ENCODE assay signal across 9 cellular contexts in the genomic region with DNA sequence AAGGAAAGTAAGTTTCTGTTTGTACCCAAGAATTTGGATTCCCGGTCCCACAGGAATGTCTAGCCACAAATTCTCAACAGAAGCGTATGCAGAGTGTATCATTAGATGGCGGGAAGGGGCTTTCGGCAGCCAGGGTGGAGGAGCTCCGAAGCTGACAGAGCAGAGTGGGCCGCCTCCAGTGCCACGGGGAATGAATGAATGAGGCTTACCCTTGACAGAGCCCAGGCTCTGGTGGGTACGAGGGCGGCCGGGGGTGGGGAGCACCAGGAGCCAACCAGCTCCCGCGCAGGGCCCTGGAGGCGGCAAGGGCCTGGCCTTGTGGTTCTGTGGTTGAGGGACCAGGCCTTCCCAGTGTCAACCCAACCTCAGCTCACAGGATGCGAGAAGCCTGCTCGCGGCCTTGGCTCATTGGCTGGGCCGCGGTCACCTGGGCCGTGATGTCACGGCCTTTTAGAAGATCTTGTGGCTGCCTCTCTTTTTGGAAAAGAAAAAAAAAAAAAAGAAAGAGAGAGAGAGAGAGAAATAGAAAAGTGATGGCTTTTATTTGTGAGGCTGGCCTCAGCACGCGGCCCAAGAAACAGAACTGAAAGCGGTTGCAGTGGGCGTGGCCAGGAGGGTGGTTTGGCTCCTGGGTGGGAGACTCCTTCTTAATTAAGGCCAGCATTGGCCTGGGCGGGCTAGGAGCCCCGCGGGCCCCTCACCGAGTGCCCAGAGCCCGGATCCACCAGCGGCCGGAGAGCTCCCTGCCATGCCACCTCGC. TPM values are rescaled to one million over a fixed set of nuclear protein-coding genes. Genes with fewer than 3 reads are reported as not detected.
DNase-seq lines count a peak whose midpoint lies in the region; ATAC-seq, FAIRE-seq and TF ChIP-seq lines count a peak whose summit lies in the region.
"Had no signal": no experiment of that assay in that cellular context is flagged by ENCODE, and none has a peak within 500 bp of the region (broad histone marks: within the 10 kb centered on the region; RNA-seq: fewer than 3 reads in every experiment).

No MANE protein-coding gene starts in this region.

- H2BK15ac ChIP-seq in H9 (ENCODE audit: low read depth, low read length) = no peak overlapping the region

- H3K4me1 ChIP-seq in H9 (ENCODE audit: insufficient read depth, low read length) = no peaks in the 10 kb centered on the region
- no peaks in the 10 kb centered on the region for H3K4me1 ChIP-seq in vagina
- H3K4me1 ChIP-seq in uterus = no peaks in the 10 kb centered on the region

- H3K4me1 Mint-ChIP-seq in H9 (peaks cover 2 to 9% of the 10 kb centered on the region in 2 experiments), natural killer cell (peaks cover 23 to 34% of the 10 kb centered on the region in 2 donors)
- peaks cover 31% of the 10 kb centered on the region for H3K4me1 Mint-ChIP-seq in activated T-helper 17 cell treated with anti-CD3 and anti-CD28 coated beads, Interleukin-2, amount 50 U/mL, for 72 hours

- no peak overlapping the region for H3K23ac ChIP-seq in H9 (ENCODE audit: insufficient read length, low read depth, low read length)

- H3K27me3 ChIP-seq in H9 (ENCODE audit: insufficient read depth, low read length) (no peaks in the 10 kb centered on the region), vagina (no peaks in the 10 kb centered on the region), uterus (no peaks in the 10 kb centered on the region)

- H3K79me1 ChIP-seq in H9 (ENCODE audit: insufficient read depth, low read depth, low read length, poor library complexity, severe bottlenecking) = no peaks in the 10 kb centered on the region

- H2BK120ac ChIP-seq in H9 (ENCODE audit: low read depth, low read length, poor library complexity, severe bottlenecking) = no peak overlapping the region

- no peak overlapping the region for H3T11ph ChIP-seq in H9 (ENCODE audit: low read length)

- DNase-seq in GM12892 (ENCODE audit: insufficient read length) (peak; percentile 84), H9 (peak; percentile 44), NK-92 (lab: John Stamatoyannopoulos, UW; ENCODE audit: unreplicated experiment) (peak; percentile 55), natural killer cell (peak; percentile 87), vagina (ENCODE audit: extremely low spot score in 2 of 2) (no peak), RKO (ENCODE audit: low spot score) (no peak), uterus (no peak)

- H3K27ac Mint-ChIP-seq in H9 (0 out of 7 replicates have a peak overlapping the region, but pooled peaks of 1 of the 3 experiments have one; percentile 14), natural killer cell (peak overlapping the region; percentile 91 to 93)
- H3K27ac Mint-ChIP-seq in activated T-helper 17 cell treated with anti-CD3 and anti-CD28 coated beads, Interleukin-2, amount 50 U/mL, for 72 hours = peak overlapping the region; percentile 97

- ATAC-seq in activated T-helper 17 cell treated with anti-CD3 and anti-CD28 coated beads, Interleukin-2, amount 50 U/mL, for 72 hours (replicated peaks) = peak; percentile 76
- ATAC-seq in natural killer cell = peak; percentile 79 to 95 (median 91)

- no peaks in the 10 kb centered on the region for H3K79me2 ChIP-seq in H9 (ENCODE audit: insufficient read depth, low read length)

- no peak overlapping the region for H3K56ac ChIP-seq in H9 (ENCODE audit: insufficient read length, low read depth, low read length)

- peaks cover 7% of the 10 kb centered on the region for H3K27me3 Mint-ChIP-seq in H9 (ENCODE audit: low read depth)
- H3K27me3 Mint-ChIP-seq in activated T-helper 17 cell treated with anti-CD3 and anti-CD28 coated beads, Interleukin-2, amount 50 U/mL, for 72 hours = no peaks in the 10 kb centered on the region
- H3K27me3 Mint-ChIP-seq in natural killer cell (ENCODE audit: low read depth in 2 of 2) = peaks cover 10 to 22% of the 10 kb centered on the region in 2 donors

- H2AK5ac ChIP-seq in H9 (ENCODE audit: insufficient read length, low read length) = no peak overlapping the region

- no peak overlapping the region for H3K4me3 ChIP-seq in vagina
- H3K4me3 ChIP-seq in uterus = no peak overlapping the region

- H3K36me3 Mint-ChIP-seq in H9 (ENCODE audit: insufficient read depth in 1 of 3, low read depth in 3 of 3) = no peaks in the 10 kb centered on the region
- peaks cover 54% of the 10 kb centered on the region for H3K36me3 Mint-ChIP-seq in activated T-helper 17 cell treated with anti-CD3 and anti-CD28 coated beads, Interleukin-2, amount 50 U/mL, for 72 hours (ENCODE audit: low read depth)
- no peaks in the 10 kb centered on the region for H3K36me3 Mint-ChIP-seq in natural killer cell

- H2AFZ ChIP-seq in H9 (ENCODE audit: low read length) = no peak overlapping the region

- peak; percentile 93 for FAIRE-seq in GM12892 (lab: Jason Lieb, UNC)

- intact Hi-C loops in natural killer cell (cut with micrococcal nuclease) (loop anchor here (1.0 to 5.0 kb wide), 10 partner anchors 10 to 136 kb away; no protein-coding TSS in a partner anchor), vagina (cut with DNase I) (no loop called here), uterus (cut with DNase I; ENCODE audit: low total_unique reads) (no loop called here)

- no peak overlapping the region for H4K5ac ChIP-seq in H9 (ENCODE audit: insufficient read length, low read depth, low read length)

- H3K36me3 ChIP-seq in vagina = no peaks in the 10 kb centered on the region
- H3K36me3 ChIP-seq in uterus = no peaks in the 10 kb centered on the region

- H3K9ac ChIP-seq in H9 (ENCODE audit: extremely low read depth, insufficient read length, low read length) = no peak overlapping the region

- H4K20me1 ChIP-seq in H9 (ENCODE audit: control insufficient read depth, insufficient read depth, insufficient read length) = no peaks in the 10 kb centered on the region

- no peak overlapping the region for H3K4me3 Mint-ChIP-seq in H9
- H3K4me3 Mint-ChIP-seq in activated T-helper 17 cell treated with anti-CD3 and anti-CD28 coated beads, Interleukin-2, amount 50 U/mL, for 72 hours = peak overlapping the region; percentile 80
- peak overlapping the region; percentile 93 for H3K4me3 Mint-ChIP-seq in natural killer cell
- H3K4me3 Mint-ChIP-seq: neural crest cell had no signal

- no peak overlapping the region for H2BK5ac ChIP-seq in H9 (ENCODE audit: insufficient read length, low read length)

- no peak overlapping the region for H4K8ac ChIP-seq in H9 (replicated peaks; ENCODE audit: insufficient read length, low read depth, low read length)

- H3K9me3 ChIP-seq in H9 (ENCODE audit: control insufficient read depth, low read depth, low read length) (no peaks in the 10 kb centered on the region), vagina (no peaks in the 10 kb centered on the region), uterus (no peaks in the 10 kb centered on the region)

- H3K18ac ChIP-seq in H9 (ENCODE audit: insufficient read length, low read depth, low read length) = peak overlapping the region; percentile 27

- WGBS in H9 (ENCODE audit: extremely low coverage, insufficient read length, low lambda C conversion rate) = no CpG with 5 or more reads among the region's 32 CpGs

- H4K91ac ChIP-seq in H9 (ENCODE audit: insufficient read length, low read depth, low read length) = no peak overlapping the region

- H3K27ac ChIP-seq in H9 (ENCODE audit: insufficient read length, low read depth, low read length) = no peak overlapping the region
- peak overlapping the region; percentile 7 for H3K27ac ChIP-seq in vagina
- H3K27ac ChIP-seq in uterus = no peak overlapping the region

- no peak overlapping the region for H2BK20ac ChIP-seq in H9 (ENCODE audit: low read depth, low read length, poor library complexity, severe bottlenecking)

- no peak for TF ChIP-seq CTCF in H9 (conservative IDR thresholded peaks at IDR 0.05)
- no peak for TF ChIP-seq CTCF in natural killer cell (IDR thresholded peaks at IDR 0.05)
- TF ChIP-seq CTCF in vagina (IDR thresholded peaks at IDR 0.05) = no peak
- no peak for TF ChIP-seq CTCF in uterus (IDR thresholded peaks at IDR 0.05)

- no peaks in the 10 kb centered on the region for H3K9me3 Mint-ChIP-seq in H9
- no peaks in the 10 kb centered on the region for H3K9me3 Mint-ChIP-seq in activated T-helper 17 cell treated with anti-CD3 and anti-CD28 coated beads, Interleukin-2, amount 50 U/mL, for 72 hours
- no peaks in the 10 kb centered on the region for H3K9me3 Mint-ChIP-seq in natural killer cell
- H3K9me3 Mint-ChIP-seq: neural crest cell had no signal

- H2BK12ac ChIP-seq in H9 (ENCODE audit: insufficient read length, low read depth, low read length) = no peak overlapping the region

- TF ChIP-seq POLR2A in GM12892 (IDR thresholded peaks at IDR 0.05; ENCODE audit: low read depth, low read length) (peak; percentile 82), vagina (IDR thresholded peaks at IDR 0.05) (no peak), uterus (IDR thresholded peaks at IDR 0.05) (no peak)

- H3K14ac ChIP-seq in H9 (ENCODE audit: insufficient read depth, low read length) = no peak overlapping the region

- no peaks in the 10 kb centered on the region for H3K23me2 ChIP-seq in H9 (ENCODE audit: insufficient read length, low read depth, low read length, poor library complexity, severe bottlenecking)

- H3K4ac ChIP-seq in H9 (ENCODE audit: low read depth, low read length) = no peak overlapping the region

- H3K4me2 ChIP-seq in H9 (ENCODE audit: insufficient read depth, insufficient read length, low read length) = no peak overlapping the region

RNA-seq across cellular contexts. Expression of gene RUNX3, which starts 34.9 kb away (rescaled TPM):
- 38.6 TPM for polyA plus RNA-seq in GM12892 (2012; ENCODE audit: missing spikeins)
- total RNA-seq in H9 (2021) (0.33 and 0.35 TPM in 2 replicates), natural killer cell (100 to 1,000 TPM; 537 to 630 (median 601) TPM), vagina (4.2 TPM), uterus (1 to 10 TPM in 2 of 4 donors, under 1 TPM in 1, not detected in 1; 0.26 to 1.7 (median 1.6) TPM)
- 100 to 1,000 TPM; 116 to 145 TPM for total RNA-seq in activated T-helper 17 cell treated with anti-CD3 and anti-CD28 coated beads, Interleukin-2, amount 50 U/mL, for 72 hours

Comparison
In these comparisons a context has a peak if more than half of its experiments do, and no peak if none do; other contexts are left out.
1. DNase-seq: peak in GM12892 (single experiment), H9 (single experiment), NK-92 (single experiment) and natural killer cell (single experiment); none in vagina (0 of 2), RKO (single experiment) and uterus (0 of 2).
2. H3K4me3 Mint-ChIP-seq: peak in activated T-helper 17 cell treated with anti-CD3 and anti-CD28 coated beads, Interleukin-2, amount 50 U/mL, for 72 hours (single experiment) and natural killer cell (single experiment); none in H9 (0 of 2).
3. RNA of gene RUNX3, which starts 34.9 kb away (total RNA-seq): 537 to 630 TPM in natural killer cell and 116 to 145 TPM in activated T-helper 17 cell treated with anti-CD3 and anti-CD28 coated beads, Interleukin-2, amount 50 U/mL, for 72 hours; 4.2 TPM in vagina (single experiment), 0.26 to 1.7 TPM in uterus and 0.33 to 0.35 TPM in H9; every median in the first group is over 10 times any median in the second.